32 cellular contexts compared by ENCODE assay signal in the genomic region with DNA sequence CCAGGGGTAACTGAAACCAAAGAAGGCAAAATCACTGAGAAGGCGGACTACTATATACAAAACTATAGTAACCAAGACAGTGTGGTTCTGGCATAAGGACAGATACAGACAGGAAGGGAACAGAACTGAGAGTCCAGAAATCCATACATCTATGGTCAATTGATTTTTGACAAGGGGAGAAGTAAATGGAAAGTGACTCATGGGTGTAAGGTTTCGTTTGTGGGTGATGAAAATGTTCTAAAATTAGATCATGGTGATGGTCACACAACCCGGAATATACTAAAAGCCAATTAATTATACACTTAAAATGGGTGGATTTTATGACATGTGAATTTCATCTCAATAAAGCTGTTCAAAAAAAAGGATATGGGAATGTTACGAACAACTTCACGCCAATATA. TPM values are rescaled to one million over a fixed set of nuclear protein-coding genes. Genes with fewer than 3 reads are reported as not detected.
"Had no signal": no experiment of that assay in that cellular context is flagged by ENCODE, and none has a peak within 500 bp of the region (broad histone marks: within the 10 kb centered on the region; RNA-seq: fewer than 3 reads in every experiment).

No MANE protein-coding gene starts in this region.

- DNase-seq: colonic mucosa; effector CD8-positive, alpha-beta T cell; endodermal cell; foreskin keratinocyte; heart left ventricle; kidney; naive B cell; right cardiac atrium; sigmoid colon; stimulated activated CD4-positive, alpha-beta T cell treated with anti-CD3 and anti-CD28 coated beads, Interleukin-4, amount 100 ng/mL, for 4 hours; stimulated activated naive CD8-positive, alpha-beta T cell treated with anti-CD3 and anti-CD28 coated beads, Interleukin-15, Interleukin-2, amounts not matched to agents 100 U/mL and 50 U/mL, for 24 hours; substantia nigra; testis; tibial artery had no signal

- ATAC-seq: foreskin keratinocyte; gastroesophageal sphincter; heart left ventricle; left lobe of liver; right cardiac atrium; stimulated activated memory B cell treated with anti-CD40 and anti-IgM and Interleukin-4, amounts not matched to agents 10 μg/mL and 1 μg/mL and 100 μg/mL, for 72 hours; stimulated activated naive CD8-positive, alpha-beta T cell treated with anti-CD3 and anti-CD28 coated beads, Interleukin-15, Interleukin-2, amounts not matched to agents 100 U/mL and 50 U/mL, for 24 hours had no signal

- H3K4me1 ChIP-seq: colonic mucosa, esophagus muscularis mucosa, foreskin keratinocyte, gastroesophageal sphincter, heart left ventricle, neural progenitor cell, parathyroid adenoma, prostate gland, sigmoid colon, testis, tibial artery had no signal

- H3K4me3 ChIP-seq: colonic mucosa, esophagus muscularis mucosa, gastroesophageal sphincter, heart left ventricle, hepatocyte, lung, neural progenitor cell, prostate gland, sigmoid colon, testis, tibial artery had no signal

- H3K27me3 ChIP-seq: colonic mucosa, esophagus muscularis mucosa, foreskin keratinocyte, gastroesophageal sphincter, heart left ventricle, hepatocyte, neural progenitor cell, sigmoid colon, testis, tibial artery had no signal

- H3K36me3 ChIP-seq: neural progenitor cell had no signal

- H3K27ac ChIP-seq: colonic mucosa, esophagus muscularis mucosa, foreskin keratinocyte, gastroesophageal sphincter, heart left ventricle, hepatocyte, neural progenitor cell, parathyroid adenoma, prostate gland, sigmoid colon, testis, tibial artery had no signal

- H3K9me3 ChIP-seq: colonic mucosa, esophagus muscularis mucosa, gastroesophageal sphincter, prostate gland, sigmoid colon, testis, tibial artery had no signal

RNA-seq across cellular contexts. Expression of a gene that starts 32.3 kb away (rescaled TPM):
- total RNA-seq: colonic mucosa, endodermal cell, endothelial cell of umbilical vein, epithelial cell of proximal tubule, esophagus muscularis mucosa, fibroblast of lung, foreskin keratinocyte, gastroesophageal sphincter, heart left ventricle, hepatocyte, kidney, left lobe of liver, liver, lung, mononuclear cell, osteoblast, renal cortical epithelial cell, sigmoid colon, skeletal muscle tissue, urinary bladder had no signal
- polyA plus RNA-seq: endothelial cell of umbilical vein, fibroblast of lung, foreskin keratinocyte, heart left ventricle, hepatocyte, liver, lung, right cardiac atrium, sigmoid colon, urinary bladder had no signal
